19 cellular contexts compared by ENCODE assay signal in genomic region chr9:18910858-18911257, GRCh38.
A peak's percentile ranks its signal among the peaks of the same experiment; 100 is the strongest.
DNase-seq lines count a peak whose midpoint lies in the region; ATAC-seq and TF ChIP-seq lines count a peak whose summit lies in the region.
"Had no signal": no experiment of that assay in that cellular context is flagged by ENCODE, and none has a peak within 500 bp of the region (broad histone marks: within the 10 kb centered on the region; RNA-seq: fewer than 3 reads in every experiment).

No MANE protein-coding gene starts in this region.

- H3K36me3 Mint-ChIP-seq in natural killer cell, result no peaks in the 10 kb centered on the region
- H3K36me3 Mint-ChIP-seq: CD4-positive, CD25-positive, alpha-beta regulatory T cell; naive B cell; stimulated activated memory B cell treated with anti-CD40 and anti-IgM and Interleukin-4, amounts not matched to agents 10 μg/mL and 1 μg/mL and 100 μg/mL, for 72 hours had no signal

- WGBS in esophagus muscularis mucosa, result 37% methylated on average over 4 of the region's 4 CpGs

- no peaks in the 10 kb centered on the region for H3K4me1 Mint-ChIP-seq in stimulated activated naive CD8-positive, alpha-beta T cell treated with anti-CD3 and anti-CD28 coated beads, Interleukin-15, amount 100 ng/mL, for 72 hours
- no peaks in the 10 kb centered on the region for H3K4me1 Mint-ChIP-seq in natural killer cell
- H3K4me1 Mint-ChIP-seq: CD4-positive, CD25-positive, alpha-beta regulatory T cell; naive B cell; stimulated activated memory B cell treated with anti-CD40 and anti-IgM and Interleukin-4, amounts not matched to agents 10 μg/mL and 1 μg/mL and 100 μg/mL, for 72 hours; T-helper 17 cell had no signal

- H3K4me1 ChIP-seq in esophagus muscularis mucosa, result peaks cover 0 to 10% (median 2%) of the 10 kb centered on the region in 4 donors

- H3K36me3 ChIP-seq in esophagus muscularis mucosa, result peaks cover 0 to 32% (median 12%) of the 10 kb centered on the region in 4 donors
- H3K36me3 ChIP-seq: tibial nerve had no signal

- DNase-seq in NCI-H2029 treated with DMSO at 0.1 percent for 48 hours (lab: John Stamatoyannopoulos, UW) (peak; percentile 2), NCI-H2029 (lab: John Stamatoyannopoulos, UW) (no peak), NCI-H748 (lab: John Stamatoyannopoulos, UW; ENCODE audit: unreplicated experiment) (peak; percentile 86), esophagus muscularis mucosa (ENCODE audit: extremely low spot score) (peak; percentile 78), cerebellar nuclear complex (lab: John Stamatoyannopoulos, UW) (no peak), natural killer cell (no peak)
- DNase-seq in stimulated activated naive CD8-positive, alpha-beta T cell treated with anti-CD3 and anti-CD28 coated beads, Interleukin-15, amount 100 ng/mL, for 72 hours, result no peak
- DNase-seq: activated effector memory CD4-positive, alpha-beta T cell treated with anti-CD3 and anti-CD28 coated beads, Interleukin-2, amount 50 U/mL, for 16 hours; CD4-positive, CD25-positive, alpha-beta regulatory T cell; foreskin melanocyte; KG1; naive B cell; NCI-H146; T-helper 17 cell had no signal

- H3K9me3 ChIP-seq in esophagus muscularis mucosa, result no peaks in the 10 kb centered on the region
- H3K9me3 ChIP-seq: tibial nerve had no signal

- intact Hi-C loops in esophagus muscularis mucosa (cut with DNase I) (no loop called here), natural killer cell (cut with micrococcal nuclease) (no loop called here)

- H3K27me3 ChIP-seq in esophagus muscularis mucosa, result no peaks in the 10 kb centered on the region
- H3K27me3 ChIP-seq: tibial nerve had no signal

- no peak for ATAC-seq in stimulated activated naive CD8-positive, alpha-beta T cell treated with anti-CD3 and anti-CD28 coated beads, Interleukin-15, amount 100 ng/mL, for 72 hours
- ATAC-seq in HG03520 (IDR thresholded peaks at IDR 0.05; ENCODE audit: unreplicated experiment) (no peak), natural killer cell (no peak)
- ATAC-seq: activated CD4-positive, CD25-positive, alpha-beta regulatory T cell treated with anti-CD3 and anti-CD28 coated beads, Interleukin-2, amount 50 U/mL, for 24 hours; Right ventricle myocardium inferior; stimulated activated memory B cell treated with anti-CD40 and anti-IgM and Interleukin-4, amounts not matched to agents 10 μg/mL and 1 μg/mL and 100 μg/mL, for 72 hours; T-helper 17 cell had no signal

- H3K27me3 Mint-ChIP-seq in stimulated activated naive CD8-positive, alpha-beta T cell treated with anti-CD3 and anti-CD28 coated beads, Interleukin-15, amount 100 ng/mL, for 72 hours, result peaks cover 16% of the 10 kb centered on the region
- peaks cover 7 to 18% of the 10 kb centered on the region in 2 donors for H3K27me3 Mint-ChIP-seq in natural killer cell (ENCODE audit: low read depth in 2 of 2)
- H3K27me3 Mint-ChIP-seq: stimulated activated memory B cell treated with anti-CD40 and anti-IgM and Interleukin-4, amounts not matched to agents 10 μg/mL and 1 μg/mL and 100 μg/mL, for 72 hours had no signal

- H3K4me3 ChIP-seq in esophagus muscularis mucosa, result no peak overlapping the region
- H3K4me3 ChIP-seq: tibial nerve had no signal

- H3K9me3 Mint-ChIP-seq in stimulated activated naive CD8-positive, alpha-beta T cell treated with anti-CD3 and anti-CD28 coated beads, Interleukin-15, amount 100 ng/mL, for 72 hours, result no peaks in the 10 kb centered on the region
- no peaks in the 10 kb centered on the region for H3K9me3 Mint-ChIP-seq in natural killer cell
- H3K9me3 Mint-ChIP-seq: stimulated activated memory B cell treated with anti-CD40 and anti-IgM and Interleukin-4, amounts not matched to agents 10 μg/mL and 1 μg/mL and 100 μg/mL, for 72 hours had no signal

- no peak for TF ChIP-seq EP300 in esophagus muscularis mucosa (IDR thresholded peaks at IDR 0.05)

- H3K4me3 Mint-ChIP-seq in stimulated activated naive CD8-positive, alpha-beta T cell treated with anti-CD3 and anti-CD28 coated beads, Interleukin-15, amount 100 ng/mL, for 72 hours, result no peak overlapping the region
- H3K4me3 Mint-ChIP-seq in natural killer cell, result no peak overlapping the region
- H3K4me3 Mint-ChIP-seq: CD4-positive, CD25-positive, alpha-beta regulatory T cell; naive B cell; stimulated activated memory B cell treated with anti-CD40 and anti-IgM and Interleukin-4, amounts not matched to agents 10 μg/mL and 1 μg/mL and 100 μg/mL, for 72 hours; T-helper 17 cell had no signal

- H3K27ac ChIP-seq in esophagus muscularis mucosa (replicated peaks in 1 of 4), result no peak overlapping the region
- H3K27ac ChIP-seq: tibial nerve had no signal

- TF ChIP-seq CTCF in esophagus muscularis mucosa (IDR thresholded peaks at IDR 0.05), result no peak
- no peak for TF ChIP-seq CTCF in natural killer cell (IDR thresholded peaks at IDR 0.05)

- no peak for TF ChIP-seq POLR2A in esophagus muscularis mucosa (IDR thresholded peaks at IDR 0.05; ENCODE audit: low read depth)

- H3K27ac Mint-ChIP-seq in stimulated activated naive CD8-positive, alpha-beta T cell treated with anti-CD3 and anti-CD28 coated beads, Interleukin-15, amount 100 ng/mL, for 72 hours, result no peak overlapping the region
- no peak overlapping the region for H3K27ac Mint-ChIP-seq in natural killer cell
- H3K27ac Mint-ChIP-seq: CD4-positive, CD25-positive, alpha-beta regulatory T cell; naive B cell; stimulated activated memory B cell treated with anti-CD40 and anti-IgM and Interleukin-4, amounts not matched to agents 10 μg/mL and 1 μg/mL and 100 μg/mL, for 72 hours; T-helper 17 cell had no signal

Comparison
In these comparisons a context has a peak if more than half of its experiments do, and no peak if none do; other contexts are left out.
1. DNase-seq: peak in NCI-H2029 treated with DMSO at 0.1 percent for 48 hours (single experiment), NCI-H748 (single experiment) and esophagus muscularis mucosa (single experiment); none in NCI-H2029 (single experiment), stimulated activated naive CD8-positive, alpha-beta T cell treated with anti-CD3 and anti-CD28 coated beads, Interleukin-15, amount 100 ng/mL, for 72 hours (0 of 2), cerebellar nuclear complex (0 of 2) and natural killer cell (single experiment).